In the genomic region with DNA sequence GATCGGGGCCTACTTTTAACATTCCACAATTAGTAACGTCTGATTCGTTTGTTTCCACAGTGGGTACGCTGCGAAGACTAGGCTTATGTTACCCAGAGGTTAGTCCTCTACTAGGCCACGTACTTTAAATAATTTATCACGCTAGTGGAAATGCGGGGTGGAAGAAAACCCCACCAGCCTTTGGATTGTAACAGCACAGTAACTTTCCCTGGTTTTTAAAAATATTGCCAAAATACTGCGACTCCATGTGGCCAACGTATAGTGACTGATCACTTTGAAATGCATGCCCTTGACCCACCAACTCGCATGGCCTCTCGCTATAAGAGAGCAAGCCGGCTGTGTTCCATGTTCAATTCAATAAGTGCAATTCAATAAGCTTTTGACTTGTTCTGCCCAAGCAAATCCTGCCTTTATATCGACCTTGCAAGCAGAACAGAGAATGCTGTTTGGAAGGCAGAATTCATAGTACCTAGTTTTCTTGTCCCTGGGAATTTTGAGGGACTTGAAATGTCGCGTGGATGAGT, we compare ENCODE assay signal across 8 cellular contexts.
DNase-seq lines count a peak whose midpoint lies in the region; ATAC-seq and TF ChIP-seq lines count a peak whose summit lies in the region.

No MANE protein-coding gene starts in this region.

- ATAC-seq in RWPE2 (ENCODE audit: low read depth), result no peak
- no peak for ATAC-seq in HG02678 (IDR thresholded peaks at IDR 0.05; ENCODE audit: unreplicated experiment)

- H3K4me1 ChIP-seq in RWPE2 (ENCODE audit: insufficient read depth, poor library complexity, severe bottlenecking) (peaks cover 16% of the 10 kb centered on the region), parathyroid adenoma (peaks cover 4% of the 10 kb centered on the region)

- H3K4me3 ChIP-seq in RWPE2 (ENCODE audit: severe bottlenecking), result peak overlapping the region; percentile 51
- H3K4me3 ChIP-seq in parathyroid adenoma (ENCODE audit: low read depth, low read length), result peak overlapping the region; percentile 92

- H3K27ac ChIP-seq in RWPE2 (ENCODE audit: poor library complexity, severe bottlenecking) (peak overlapping the region; percentile 92), parathyroid adenoma (peak overlapping the region; percentile 93)

- no peaks in the 10 kb centered on the region for H3K9me3 ChIP-seq in RWPE2 (ENCODE audit: severe bottlenecking)
- H3K9me3 ChIP-seq in parathyroid adenoma (ENCODE audit: control insufficient read depth, low read length), result no peaks in the 10 kb centered on the region

- H3K79me2 ChIP-seq in parathyroid adenoma, result peaks cover 18% of the 10 kb centered on the region

- H3K9ac ChIP-seq in parathyroid adenoma, result no peak overlapping the region

- DNase-seq in DMS53 (lab: John Stamatoyannopoulos, UW) (peak; percentile 39), DMS53 treated with DMSO at 0.1 percent for 48 hours (lab: John Stamatoyannopoulos, UW; ENCODE audit: unreplicated experiment) (no peak), RWPE2 (ENCODE audit: low spot score) (no peak), erythroblast (lab: John Stamatoyannopoulos, UW) (peak in 1 of 2 experiments; percentile 54), GM10248 (ENCODE audit: extremely low spot score) (no peak), CD1c-positive myeloid dendritic cell (ENCODE audit: extremely low spot score) (no peak)

- H3K27me3 ChIP-seq in RWPE2 (ENCODE audit: insufficient read depth, poor library complexity, severe bottlenecking) (no peaks in the 10 kb centered on the region), parathyroid adenoma (ENCODE audit: control insufficient read depth, insufficient read depth, low read length) (no peaks in the 10 kb centered on the region)

- peak; percentile 61 for TF ChIP-seq POLR2A in erythroblast (IDR thresholded peaks at IDR 0.05; ENCODE audit: low read length)

- no peak for TF ChIP-seq CTCF in RWPE2 (IDR thresholded peaks at IDR 0.05; ENCODE audit: poor library complexity, severe bottlenecking)
- no peak for TF ChIP-seq CTCF in parathyroid adenoma (IDR thresholded peaks at IDR 0.05)
- TF ChIP-seq CTCF in GM10248 (IDR thresholded peaks at IDR 0.05; ENCODE audit: control extremely low read depth, extremely low read depth, low read depth, missing control alignments), result no peak

- CTCF ChIA-PET in GM10248 (lab: Yijun Ruan, JAX), result interaction anchor here (0.8 to 1.9 kb wide), 7 partner anchors 11 to 265 kb away, joined by 3 to 6 read pairs (median 5); no protein-coding TSS in a partner anchor

- H2AFZ ChIP-seq in parathyroid adenoma, result peak overlapping the region; percentile 84

- POLR2A ChIA-PET in GM10248 (lab: Yijun Ruan, JAX), result interaction anchor here (0.9 to 1.2 kb wide), 6 partner anchors 10 to 292 kb away, joined by 3 to 5 read pairs (median 4); no protein-coding TSS in a partner anchor

- peak overlapping the region; percentile 84 for H3K4me2 ChIP-seq in parathyroid adenoma (ENCODE audit: low read length)

- 0 out of 2 replicates have a peak, but pooled peaks cover 3% of the 10 kb centered on the region for H3K36me3 ChIP-seq in RWPE2 (ENCODE audit: low read depth)
- no peaks in the 10 kb centered on the region for H3K36me3 ChIP-seq in parathyroid adenoma (ENCODE audit: control insufficient read depth, insufficient read depth, low read length)
